12 cellular contexts compared by ENCODE assay signal in genomic region chr9:93126825-93127368, GRCh38. TPM values are rescaled to one million over a fixed set of nuclear protein-coding genes. Genes with fewer than 3 reads are reported as not detected.
DNase-seq lines count a peak whose midpoint lies in the region; ATAC-seq and TF ChIP-seq lines count a peak whose summit lies in the region.
"Had no signal": no experiment of that assay in that cellular context is flagged by ENCODE, and none has a peak within 500 bp of the region (broad histone marks: within the 10 kb centered on the region; RNA-seq: fewer than 3 reads in every experiment).

No MANE protein-coding gene starts in this region.

- H3K27me3 ChIP-seq in breast epithelium, result no peaks in the 10 kb centered on the region
- H3K27me3 ChIP-seq in vagina, result no peaks in the 10 kb centered on the region

- ATAC-seq in HG03196 (IDR thresholded peaks at IDR 0.05; ENCODE audit: unreplicated experiment) (no peak), GM18867 (IDR thresholded peaks at IDR 0.05; ENCODE audit: unreplicated experiment) (no peak), GM19467 (IDR thresholded peaks at IDR 0.05; ENCODE audit: unreplicated experiment) (no peak)
- ATAC-seq: Panc1 had no signal

- H3K27me3 Mint-ChIP-seq in MCF 10A (ENCODE audit: insufficient read depth, unreplicated experiment) (no peaks in the 10 kb centered on the region), mesothelial cell of epicardium (ENCODE audit: low read depth) (no peaks in the 10 kb centered on the region)

- H3K36me3 ChIP-seq in breast epithelium (no peaks in the 10 kb centered on the region), vagina (peaks cover 0 to 17% of the 10 kb centered on the region in 2 donors)

- H3K9me3 Mint-ChIP-seq in MCF 10A (ENCODE audit: unreplicated experiment) (no peaks in the 10 kb centered on the region), mesothelial cell of epicardium (no peaks in the 10 kb centered on the region)

- H3K27ac Mint-ChIP-seq in MCF 10A (ENCODE audit: low read depth, unreplicated experiment), result no peak overlapping the region
- H3K27ac Mint-ChIP-seq in mesothelial cell of epicardium, result peak overlapping the region; percentile 90

- H3K4me3 Mint-ChIP-seq in MCF 10A (ENCODE audit: unreplicated experiment), result no peak overlapping the region
- H3K4me3 Mint-ChIP-seq in mesothelial cell of epicardium, result peak overlapping the region; percentile 33

- POLR2A ChIA-PET in MCF 10A (lab: Yijun Ruan, JAX), result no interaction called here

- no TSS peak for BruUV-seq in MCF 10A (replicated peaks; lab: Mats Ljungman, UMichigan)

- peak overlapping the region in 1 of 3 donors; percentile 44 for H3K4me3 ChIP-seq in breast epithelium
- H3K4me3 ChIP-seq in vagina, result peak overlapping the region in 1 of 2 donors; percentile 21

- no peaks in the 10 kb centered on the region for H3K9me3 ChIP-seq in breast epithelium
- H3K9me3 ChIP-seq in vagina, result no peaks in the 10 kb centered on the region

- no peak for TF ChIP-seq POLR2A in breast epithelium (IDR thresholded peaks at IDR 0.05)
- TF ChIP-seq POLR2A in vagina (IDR thresholded peaks at IDR 0.05), result no peak

- intact Hi-C loops in breast epithelium (cut with DNase I; ENCODE audit: low total_unique reads) (no loop called here), MCF 10A (cut with micrococcal nuclease) (no loop called here), vagina (cut with DNase I) (no loop called here)

- H3K27ac ChIP-seq in breast epithelium (peak overlapping the region; percentile 68 to 91), vagina (peak overlapping the region; percentile 99)

- H3K36me3 Mint-ChIP-seq in MCF 10A (ENCODE audit: insufficient read depth, unreplicated experiment), result peaks cover 67% of the 10 kb centered on the region
- H3K36me3 Mint-ChIP-seq in mesothelial cell of epicardium, result peaks cover 4% of the 10 kb centered on the region

- DNase-seq in breast epithelium (ENCODE audit: low spot score in 2 of 2) (peak in 1 of 2 donors; percentile 49), MCF 10A (ENCODE audit: unreplicated experiment) (no peak), dermis blood vessel endothelial cell (peak; percentile 77), mesothelial cell of epicardium (ENCODE audit: low spot score in 2 of 2, unreplicated experiment in 2 of 2) (no peak), vagina (ENCODE audit: extremely low spot score in 2 of 2) (no peak)
- DNase-seq: DMS53; erythroblast; stimulated activated CD4-positive, alpha-beta T cell treated with anti-CD3 and anti-CD28 coated beads, Interleukin-2, amount 100 ng/mL, for 48 hours had no signal

- peaks cover 7% of the 10 kb centered on the region for H3K4me1 Mint-ChIP-seq in MCF 10A (ENCODE audit: insufficient read depth, unreplicated experiment)
- H3K4me1 Mint-ChIP-seq in mesothelial cell of epicardium, result peaks cover 20% of the 10 kb centered on the region

- H3K4me1 ChIP-seq in breast epithelium (peaks cover 26 to 36% of the 10 kb centered on the region in 2 donors), vagina (peaks cover 65% of the 10 kb centered on the region)

- TF ChIP-seq CTCF in breast epithelium (IDR thresholded peaks at IDR 0.05) (no peak), MCF 10A (IDR thresholded peaks at IDR 0.05; ENCODE audit: unreplicated experiment) (no peak), mesothelial cell of epicardium (IDR thresholded peaks at IDR 0.05; ENCODE audit: unreplicated experiment) (no peak), vagina (IDR thresholded peaks at IDR 0.05) (no peak)

- CTCF ChIA-PET in MCF 10A (lab: Yijun Ruan, JAX), result interaction anchor here (0.5 to 1.0 kb wide), 4 partner anchors 18 to 887 kb away, joined by 3 to 4 read pairs (median 3); no protein-coding TSS in a partner anchor

RNA-seq across cellular contexts. Expression of gene NINJ1, which starts 7.2 kb away (rescaled TPM):
- total RNA-seq in breast epithelium (100 to 1,000 TPM in 2 of 3 donors, 10 to 100 TPM in 1; 89.8 to 109 (median 109) TPM), MCF 10A (2022) (51.0 and 64.7 TPM in 2 replicates), dermis blood vessel endothelial cell (35.4 and 52.0 TPM in 2 replicates), mesothelial cell of epicardium (33.7 to 35.6 TPM (median 34.7 TPM) in 3 replicates), vagina (78.6 TPM)

RNA-seq across cellular contexts. Expression of gene CARD19, which starts 30.9 kb away (rescaled TPM):
- total RNA-seq in breast epithelium (10 to 100 TPM; 59.0 to 79.3 (median 62.1) TPM), MCF 10A (2022) (34.4 and 36.6 TPM in 2 replicates), dermis blood vessel endothelial cell (70.2 and 74.4 TPM in 2 replicates), mesothelial cell of epicardium (19.4 to 22.6 TPM (median 20.1 TPM) in 3 replicates), vagina (63.3 TPM)

RNA-seq across cellular contexts. Expression of gene WNK2, which starts 57.0 kb away (rescaled TPM):
- total RNA-seq in breast epithelium (10 to 100 TPM in 1 of 3 donors, 1 to 10 TPM in 1, not detected in 1; 9.1 to 28.5 TPM), MCF 10A (2022) (0.07 and 0.29 TPM in 2 replicates), dermis blood vessel endothelial cell (not detected in 2 replicates), mesothelial cell of epicardium (57.0 to 66.0 TPM (median 57.5 TPM) in 3 replicates), vagina (24.8 TPM)
